8 cellular contexts compared by ENCODE assay signal in genomic region chr9:73133042-73133651, GRCh38. TPM values are rescaled to one million over a fixed set of nuclear protein-coding genes. Genes with fewer than 3 reads are reported as not detected.
DNase-seq lines count a peak whose midpoint lies in the region; ATAC-seq and TF ChIP-seq lines count a peak whose summit lies in the region.

No MANE protein-coding gene starts in this region.

- H3K36me3 Mint-ChIP-seq in CD4-positive, alpha-beta T cell (ENCODE audit: low read depth) = no peaks in the 10 kb centered on the region
- H3K36me3 Mint-ChIP-seq in brain = no peaks in the 10 kb centered on the region
- no peaks in the 10 kb centered on the region for H3K36me3 Mint-ChIP-seq in naive thymus-derived CD8-positive, alpha-beta T cell

- H3K4me1 ChIP-seq in Loucy (ENCODE audit: insufficient read depth, low read length, poor library complexity, severe bottlenecking) = peaks cover 27% of the 10 kb centered on the region

- H3K9me2 ChIP-seq in Loucy (replicated peaks; ENCODE audit: low read depth, low read length) = no peaks in the 10 kb centered on the region

- peak overlapping the region; percentile 75 for H3K4me3 ChIP-seq in Loucy (ENCODE audit: low read length, poor library complexity, severe bottlenecking)

- H3K27me3 ChIP-seq in CD4-positive, alpha-beta T cell (ENCODE audit: control insufficient read depth, insufficient read depth, low read length) = no peaks in the 10 kb centered on the region
- no peaks in the 10 kb centered on the region for H3K27me3 ChIP-seq in Loucy (ENCODE audit: insufficient read depth, low read length, poor library complexity, severe bottlenecking)

- H3K4me1 Mint-ChIP-seq in CD4-positive, alpha-beta T cell (ENCODE audit: low read depth) = peaks cover 35% of the 10 kb centered on the region
- H3K4me1 Mint-ChIP-seq in brain = peaks cover 39% of the 10 kb centered on the region
- H3K4me1 Mint-ChIP-seq in naive thymus-derived CD8-positive, alpha-beta T cell = peaks cover 17 to 34% (median 25%) of the 10 kb centered on the region in 4 donors

- CTCF ChIA-PET in CD4-positive, alpha-beta T cell (lab: Charles Lee) = interaction anchor here (0.6 to 3.9 kb wide), 8 partner anchors 11 to 29 kb away, joined by 3 to 16 read pairs (median 4); partner anchors contain the start of gene ANXA1

- H3K27ac ChIP-seq in CD4-positive, alpha-beta T cell (ENCODE audit: low read depth, low read length) = peak overlapping the region; percentile 71

- H3F3A ChIP-seq in Loucy (ENCODE audit: low read depth) = no peaks in the 10 kb centered on the region; the same call in 1 of the 2 replicates

- H3K9me3 Mint-ChIP-seq in CD4-positive, alpha-beta T cell = no peaks in the 10 kb centered on the region
- H3K9me3 Mint-ChIP-seq in brain = no peaks in the 10 kb centered on the region
- H3K9me3 Mint-ChIP-seq in naive thymus-derived CD8-positive, alpha-beta T cell = no peaks in the 10 kb centered on the region

- no peak for DNase-seq in CD4-positive, alpha-beta T cell
- DNase-seq in naive thymus-derived CD8-positive, alpha-beta T cell = peak in 2 of 10 donors; percentile 17 to 20
- no peak for DNase-seq in mesenteric fat pad (ENCODE audit: low spot score)
- DNase-seq in left colon = no peak
- DNase-seq in SHP77 treated with DMSO at 0.1 percent for 48 hours (lab: John Stamatoyannopoulos, UW) = no peak

- H2AFZ ChIP-seq in Loucy (ENCODE audit: low read length) = peak overlapping the region; percentile 76; the same call in 1 of the 2 replicates

- no peaks in the 10 kb centered on the region for H3K36me3 ChIP-seq in Loucy (ENCODE audit: insufficient read depth, low read length)

- peak overlapping the region; percentile 83 for H3K9ac ChIP-seq in Loucy (ENCODE audit: low read depth, low read length, poor library complexity, severe bottlenecking)

- H3K4me2 ChIP-seq in Loucy (ENCODE audit: low read depth, low read length, poor library complexity, severe bottlenecking) = peak overlapping the region; percentile 69

- H3K27me3 Mint-ChIP-seq in CD4-positive, alpha-beta T cell = no peaks in the 10 kb centered on the region
- no peaks in the 10 kb centered on the region for H3K27me3 Mint-ChIP-seq in brain
- H3K27me3 Mint-ChIP-seq in naive thymus-derived CD8-positive, alpha-beta T cell = no peaks in the 10 kb centered on the region

- peak overlapping the region; percentile 86 for H3K4me3 Mint-ChIP-seq in CD4-positive, alpha-beta T cell
- peak overlapping the region in 4 of 5 experiments; percentile 67 to 83 (median 76) for H3K4me3 Mint-ChIP-seq in brain
- peak overlapping the region; percentile 79 to 95 (median 90) for H3K4me3 Mint-ChIP-seq in naive thymus-derived CD8-positive, alpha-beta T cell

- no peaks in the 10 kb centered on the region for H3K9me3 ChIP-seq in CD4-positive, alpha-beta T cell (ENCODE audit: control insufficient read depth, low read length)
- no peaks in the 10 kb centered on the region for H3K9me3 ChIP-seq in Loucy (ENCODE audit: insufficient read depth, low read depth, low read length)

- POLR2A ChIA-PET in CD4-positive, alpha-beta T cell (lab: Charles Lee) = interaction anchor here (0.7 to 4.5 kb wide), 10 partner anchors 10 to 1454 kb away, joined by 3 to 22 read pairs (median 6); partner anchors contain the start of genes ANXA1 and ZFAND5
- POLR2A ChIA-PET in naive thymus-derived CD8-positive, alpha-beta T cell (lab: Charles Lee) = interaction anchor here (0.6 to 4.7 kb wide), 4 partner anchors 19 to 768 kb away, joined by 3 to 15 read pairs (median 6); partner anchors contain the start of genes ANXA1 and ZFAND5

- intact Hi-C loops in CD4-positive, alpha-beta T cell (cut with DNase I, micrococcal nuclease) = loop anchor here in 1 of 2 experiments (5.0 to 10.0 kb wide), 3 partner anchors 34 to 768 kb away; partner anchors contain the start of gene ZFAND5
- intact Hi-C loops in left colon (cut with DNase I, micrococcal nuclease) = no loop called here

- ATAC-seq in CD4-positive, alpha-beta T cell (ENCODE audit: poor library complexity) = no peak
- ATAC-seq in naive thymus-derived CD8-positive, alpha-beta T cell = no peak
- ATAC-seq in left colon (no peak), HG02840 (IDR thresholded peaks at IDR 0.05; ENCODE audit: low FRiP score, unreplicated experiment) (no peak)

- no peaks in the 10 kb centered on the region for H4K20me1 ChIP-seq in Loucy (ENCODE audit: insufficient read depth, low read length, poor library complexity, severe bottlenecking)

- H3K79me2 ChIP-seq in Loucy (ENCODE audit: insufficient read depth, low read length) = no peaks in the 10 kb centered on the region

- no peak for TF ChIP-seq CTCF in CD4-positive, alpha-beta T cell (IDR thresholded peaks at IDR 0.05)
- TF ChIP-seq CTCF in Loucy (conservative IDR thresholded peaks at IDR 0.05; ENCODE audit: low read length) (no peak), brain (conservative IDR thresholded peaks at IDR 0.05) (no peak)

- H3K27ac Mint-ChIP-seq in CD4-positive, alpha-beta T cell = peak overlapping the region; percentile 88
- H3K27ac Mint-ChIP-seq in brain = peak overlapping the region in 3 of 5 experiments; percentile 86 to 93 (median 92)
- peak overlapping the region; percentile 85 to 99 (median 97) for H3K27ac Mint-ChIP-seq in naive thymus-derived CD8-positive, alpha-beta T cell

RNA-seq across cellular contexts. Expression of gene ANXA1, which starts 18.5 kb away (rescaled TPM):
- total RNA-seq in CD4-positive, alpha-beta T cell = 100 to 1,000 TPM; 310 to 317 TPM
- polyA plus RNA-seq in brain (ENCODE audit: insufficient read depth, low read depth, low replicate concordance) = 5.1 TPM
- total RNA-seq in naive thymus-derived CD8-positive, alpha-beta T cell = 10 to 100 TPM; 89.4 to 91.7 TPM
- polyA plus RNA-seq in naive thymus-derived CD8-positive, alpha-beta T cell = 100 to 1,000 TPM in 1 of 3 donors, 10 to 100 TPM in 2; 33.9 to 239 (median 59.4) TPM
- total RNA-seq in mesenteric fat pad (1,420 TPM), left colon (10 to 100 TPM; 21.8 to 34.1 TPM)
